Comparison of ENCODE assay signal across 13 cellular contexts in genomic region chr11:116973270-116973669, GRCh38.
"Had no signal": no experiment of that assay in that cellular context is flagged by ENCODE, and none has a peak within 500 bp of the region (broad histone marks: within the 10 kb centered on the region; RNA-seq: fewer than 3 reads in every experiment).

No MANE protein-coding gene starts in this region.

- H3K27me3 Mint-ChIP-seq: stimulated activated memory B cell treated with anti-CD40 and anti-IgM and Interleukin-4, amounts not matched to agents 10 μg/mL and 1 μg/mL and 100 μg/mL, for 72 hours had no signal

- H3K27ac ChIP-seq: ascending aorta, gastroesophageal sphincter, right atrium auricular region had no signal

- H3K27ac Mint-ChIP-seq: stimulated activated memory B cell treated with anti-CD40 and anti-IgM and Interleukin-4, amounts not matched to agents 10 μg/mL and 1 μg/mL and 100 μg/mL, for 72 hours; T-helper 2 cell treated with Interferon-gamma antibody and Interleukin-4, amounts not matched to agents 5 μg/mL and 100 μg/mL, for 36 hours had no signal

- H3K4me3 Mint-ChIP-seq: natural killer cell; stimulated activated memory B cell treated with anti-CD40 and anti-IgM and Interleukin-4, amounts not matched to agents 10 μg/mL and 1 μg/mL and 100 μg/mL, for 72 hours; T-helper 2 cell treated with Interferon-gamma antibody and Interleukin-4, amounts not matched to agents 5 μg/mL and 100 μg/mL, for 36 hours had no signal

- H3K4me3 ChIP-seq: ascending aorta, breast epithelium, gastroesophageal sphincter, right atrium auricular region had no signal

- H3K27me3 ChIP-seq: ascending aorta, breast epithelium, gastroesophageal sphincter, right atrium auricular region had no signal

- DNase-seq: activated CD4-positive, alpha-beta T cell treated with anti-CD3 and anti-CD28 coated beads, Interleukin-2, amount 50 U/mL, for 1 hour; activated naive CD4-positive, alpha-beta T cell treated with Interleukin-2 at 50 U/mL for 16 hours; activated T-cell treated with anti-CD3 and anti-CD28 coated beads for 4 hours; mesenchymal stem cell; natural killer cell; stimulated activated CD4-positive, alpha-beta T cell treated with anti-CD3 and anti-CD28 coated beads, Interleukin-2, amount 100 ng/mL, for 48 hours; SW 1271 had no signal

- H3K36me3 Mint-ChIP-seq: natural killer cell had no signal

- H3K9me3 ChIP-seq: ascending aorta, breast epithelium, gastroesophageal sphincter, right atrium auricular region had no signal

- H3K9me3 Mint-ChIP-seq: natural killer cell; stimulated activated memory B cell treated with anti-CD40 and anti-IgM and Interleukin-4, amounts not matched to agents 10 μg/mL and 1 μg/mL and 100 μg/mL, for 72 hours; T-helper 2 cell treated with Interferon-gamma antibody and Interleukin-4, amounts not matched to agents 5 μg/mL and 100 μg/mL, for 36 hours had no signal

- ATAC-seq: gastroesophageal sphincter; natural killer cell; stimulated activated memory B cell treated with anti-CD40 and anti-IgM and Interleukin-4, amounts not matched to agents 10 μg/mL and 1 μg/mL and 100 μg/mL, for 72 hours had no signal

- H3K4me1 ChIP-seq: ascending aorta had no signal

- H3K36me3 ChIP-seq: ascending aorta, breast epithelium, gastroesophageal sphincter, right atrium auricular region had no signal
